In genomic region chr2:34252111-34252510, GRCh38 we compare ENCODE assay signal across 1 cellular context.
TF ChIP-seq lines count a peak whose summit lies in the region.

No MANE protein-coding gene starts in this region.

TF ChIP-seq in GM23338, 12 proteins besides CTCF, POLR2A, EP300 and RAD21 (continued from another document):
- TF ChIP-seq REST (IDR thresholded peaks at IDR 0.05; ENCODE audit: unreplicated experiment), result no peak
- no peak for TF ChIP-seq POLR2AphosphoS5 (IDR thresholded peaks at IDR 0.05; ENCODE audit: low read depth)
- TF ChIP-seq EZH2 (IDR thresholded peaks at IDR 0.05; ENCODE audit: low read depth, unreplicated experiment), result no peak
- TF ChIP-seq ETS1 (IDR thresholded peaks at IDR 0.05), result no peak
- no peak for TF ChIP-seq STAT1 (IDR thresholded peaks at IDR 0.05; ENCODE audit: unreplicated experiment)
- no peak for TF ChIP-seq CREB1 (CRISPR knock-in tag; IDR thresholded peaks at IDR 0.05; ENCODE audit: low read depth)
- no peak for TF ChIP-seq ZNF331 (CRISPR knock-in tag; IDR thresholded peaks at IDR 0.05; ENCODE audit: low read depth)
TF ChIP-seq in GM23338: peak in this region for 0.
